ENCODE assay signal across 20 cellular contexts in the genomic region with DNA sequence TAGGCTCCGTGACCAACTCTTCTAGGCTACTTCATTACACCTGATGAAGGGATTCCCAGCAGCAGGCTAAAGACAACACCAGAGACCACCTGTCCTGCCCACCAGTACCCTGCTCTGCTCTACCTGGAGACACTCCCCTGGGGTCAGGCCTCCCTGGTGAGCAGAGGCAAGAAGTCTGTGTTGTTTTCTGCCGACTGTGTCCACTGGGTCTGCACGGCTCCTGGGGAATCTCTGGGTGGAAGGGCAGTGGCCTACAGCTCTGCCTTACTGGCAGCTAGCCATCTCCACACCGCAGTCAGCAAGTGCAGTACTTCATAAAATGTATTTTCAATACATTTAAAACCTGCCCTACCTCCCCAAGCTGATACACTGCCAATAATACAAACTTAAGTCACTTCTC. TPM values are rescaled to one million over a fixed set of nuclear protein-coding genes. Genes with fewer than 3 reads are reported as not detected.
DNase-seq lines count a peak whose midpoint lies in the region; ATAC-seq, FAIRE-seq and TF ChIP-seq lines count a peak whose summit lies in the region.
"Had no signal": no experiment of that assay in that cellular context is flagged by ENCODE, and none has a peak within 500 bp of the region (broad histone marks: within the 10 kb centered on the region; RNA-seq: fewer than 3 reads in every experiment).

No MANE protein-coding gene starts in this region.

- no peak for DNase-seq in activated naive CD4-positive, alpha-beta T cell treated with anti-CD3 and anti-CD28 coated beads, Interleukin-2, amount 50 U/mL, for 72 hours (ENCODE audit: low spot score in 2 of 2)
- no peak for DNase-seq in activated naive CD4-positive, alpha-beta T cell treated with anti-CD3 and anti-CD28 coated beads, Interleukin-2, amount 10 ng/mL, durations not matched to agents 7 days and 5 days
- no peak for DNase-seq in CD8-positive, alpha-beta T cell
- no peak for DNase-seq in GM12878 (ENCODE audit: low read depth, low spot score)
- no peak for DNase-seq in progenitor cell of endocrine pancreas (ENCODE audit: low spot score, unreplicated experiment)
- DNase-seq in Peyer's patch, result no peak
- DNase-seq: CD4-positive, alpha-beta memory T cell; COR-L47; DMS153; DMS79 treated with DMSO at 0.1 percent for 48 hours; EL; HCEC 1CT; HFFc6 had no signal

- no peaks in the 10 kb centered on the region for H4K20me1 ChIP-seq in GM12878 (ENCODE audit: control insufficient read depth, insufficient read depth)

- H3K36me3 Mint-ChIP-seq in activated naive CD4-positive, alpha-beta T cell treated with anti-CD3 and anti-CD28 coated beads, Interleukin-2, amount 50 U/mL, for 72 hours, result peaks cover 19 to 48% of the 10 kb centered on the region in 2 donors
- peaks cover 50% of the 10 kb centered on the region for H3K36me3 Mint-ChIP-seq in activated naive CD4-positive, alpha-beta T cell treated with anti-CD3 and anti-CD28 coated beads, Interleukin-2, amount 10 ng/mL, durations not matched to agents 7 days and 5 days
- peaks cover 84% of the 10 kb centered on the region for H3K36me3 Mint-ChIP-seq in CD8-positive, alpha-beta T cell
- peaks cover 23% of the 10 kb centered on the region for H3K36me3 Mint-ChIP-seq in progenitor cell of endocrine pancreas (ENCODE audit: insufficient read depth)

- no peak for FAIRE-seq in GM12878 (lab: Jason Lieb, UNC)
- FAIRE-seq: A204.1, D721Med, G401.6, GM19239, H1 had no signal

- no peak for TF ChIP-seq POLR2A in GM12878 (IDR thresholded peaks at IDR 0.05; ENCODE audit: low read depth, low read length)
- TF ChIP-seq POLR2A in Peyer's patch (IDR thresholded peaks at IDR 0.05), result no peak

- BruUV-seq in GM12878 (replicated peaks; lab: Mats Ljungman, UMichigan), result no TSS peak

- CTCF ChIA-PET in activated naive CD4-positive, alpha-beta T cell treated with anti-CD3 and anti-CD28 coated beads, Interleukin-2, amount 10 ng/mL, durations not matched to agents 7 days and 5 days (lab: Charles Lee), result no interaction called here
- CTCF ChIA-PET in CD8-positive, alpha-beta T cell (lab: Charles Lee), result interaction anchor here (1.1 to 1.3 kb wide), 2 partner anchors 47 to 223 kb away, joined by 3 read pairs; partner anchors contain the start of gene ZC3H7A
- CTCF ChIA-PET in GM12878 (lab: Yijun Ruan, JAX), result interaction anchor here (2.3 kb wide), 1 partner anchor 223 kb away, joined by 9 read pairs; no protein-coding TSS in a partner anchor

- peaks cover 82% of the 10 kb centered on the region for H3K36me3 ChIP-seq in CD8-positive, alpha-beta T cell (ENCODE audit: insufficient read depth, low read length)
- H3K36me3 ChIP-seq in GM12878 (ENCODE audit: control insufficient read depth in 2 of 2, insufficient read depth in 2 of 2, low read length in 1 of 2) (peaks cover 20 to 50% of the 10 kb centered on the region in 2 experiments), Peyer's patch (peaks cover 0 to 97% (median 0%) of the 10 kb centered on the region in 3 donors)

- peaks cover 16% of the 10 kb centered on the region for H3K4me1 Mint-ChIP-seq in activated naive CD4-positive, alpha-beta T cell treated with anti-CD3 and anti-CD28 coated beads, Interleukin-2, amount 10 ng/mL, durations not matched to agents 7 days and 5 days
- peaks cover 29% of the 10 kb centered on the region for H3K4me1 Mint-ChIP-seq in CD8-positive, alpha-beta T cell (ENCODE audit: low read depth)
- H3K4me1 Mint-ChIP-seq in progenitor cell of endocrine pancreas (ENCODE audit: low read depth), result no peaks in the 10 kb centered on the region

- no peaks in the 10 kb centered on the region for H3K27me3 ChIP-seq in CD8-positive, alpha-beta T cell (ENCODE audit: insufficient read depth, low read length)
- no peaks in the 10 kb centered on the region for H3K27me3 ChIP-seq in GM12878 (replicated peaks in 1 of 2; ENCODE audit: control insufficient read depth in 2 of 2, insufficient read depth in 2 of 2, low read length in 1 of 2)
- H3K27me3 ChIP-seq in Peyer's patch, result no peaks in the 10 kb centered on the region

- in situ Hi-C loops in GM12878 (cut with MboI), result no loop called here

- H3K27me3 Mint-ChIP-seq in activated naive CD4-positive, alpha-beta T cell treated with anti-CD3 and anti-CD28 coated beads, Interleukin-2, amount 10 ng/mL, durations not matched to agents 7 days and 5 days, result no peaks in the 10 kb centered on the region
- H3K27me3 Mint-ChIP-seq in CD8-positive, alpha-beta T cell (ENCODE audit: low read depth), result no peaks in the 10 kb centered on the region
- H3K27me3 Mint-ChIP-seq in progenitor cell of endocrine pancreas, result no peaks in the 10 kb centered on the region
- H3K27me3 Mint-ChIP-seq: B cell; CD4-positive, alpha-beta memory T cell had no signal

- TF ChIP-seq RAD21 in GM12878 (IDR thresholded peaks at IDR 0.05; ENCODE audit: insufficient read depth, low read depth, low read length), result no peak

- RAD21 ChIA-PET in GM12878 (lab: Charles Lee; ENCODE audit: unreplicated experiment), result no interaction called here

- H3K9ac ChIP-seq in GM12878 (ENCODE audit: control insufficient read depth, insufficient read depth, low read length), result no peak overlapping the region

- peaks cover 25% of the 10 kb centered on the region for H3K79me2 ChIP-seq in GM12878 (ENCODE audit: control insufficient read depth, insufficient read depth, low read length)

- intact Hi-C loops in CD8-positive, alpha-beta T cell (cut with DNase I, micrococcal nuclease), result no loop called here
- intact Hi-C loops in GM12878 (cut with micrococcal nuclease; ENCODE audit: unreplicated experiment), result no loop called here

- ATAC-seq in activated naive CD4-positive, alpha-beta T cell treated with anti-CD3 and anti-CD28 coated beads, Interleukin-2, amount 50 U/mL, for 72 hours, result no peak
- no peak for ATAC-seq in CD8-positive, alpha-beta T cell
- ATAC-seq in GM12878, result no peak; the same call in 1 of the 3 replicates
- no peak for ATAC-seq in HG02678 (IDR thresholded peaks at IDR 0.05; ENCODE audit: unreplicated experiment)

- H3K9me3 ChIP-seq in CD8-positive, alpha-beta T cell (ENCODE audit: low read length), result no peaks in the 10 kb centered on the region
- H3K9me3 ChIP-seq in GM12878 (replicated peaks; ENCODE audit: control insufficient read depth, insufficient read depth, low read length) (no peaks in the 10 kb centered on the region), Peyer's patch (no peaks in the 10 kb centered on the region)

- no peak overlapping the region for H3K4me3 Mint-ChIP-seq in activated naive CD4-positive, alpha-beta T cell treated with anti-CD3 and anti-CD28 coated beads, Interleukin-2, amount 10 ng/mL, durations not matched to agents 7 days and 5 days
- H3K4me3 Mint-ChIP-seq in CD8-positive, alpha-beta T cell, result no peak overlapping the region
- H3K4me3 Mint-ChIP-seq in progenitor cell of endocrine pancreas (ENCODE audit: low read depth), result no peak overlapping the region
- H3K4me3 Mint-ChIP-seq: B cell; CD4-positive, alpha-beta memory T cell; HFFc6 had no signal

- peaks cover 16% of the 10 kb centered on the region for H3K4me1 ChIP-seq in CD8-positive, alpha-beta T cell (ENCODE audit: insufficient read depth, low read length)
- no peaks in the 10 kb centered on the region; the same call in 1 of the 2 replicates for H3K4me1 ChIP-seq in GM12878 (ENCODE audit: control insufficient read depth, insufficient read depth, low read length)
- H3K4me1 ChIP-seq in Peyer's patch, result peaks cover 0 to 7% (median 0%) of the 10 kb centered on the region in 4 donors

- H3K4me2 ChIP-seq in GM12878 (ENCODE audit: control insufficient read depth, insufficient read depth), result no peak overlapping the region

- H3K4me3 ChIP-seq in CD8-positive, alpha-beta T cell (ENCODE audit: low read depth, low read length), result no peak overlapping the region
- H3K4me3 ChIP-seq in GM12878 (no peak overlapping the region), Peyer's patch (no peak overlapping the region)

- H3K9me3 Mint-ChIP-seq in activated naive CD4-positive, alpha-beta T cell treated with anti-CD3 and anti-CD28 coated beads, Interleukin-2, amount 50 U/mL, for 72 hours, result no peaks in the 10 kb centered on the region
- no peaks in the 10 kb centered on the region for H3K9me3 Mint-ChIP-seq in activated naive CD4-positive, alpha-beta T cell treated with anti-CD3 and anti-CD28 coated beads, Interleukin-2, amount 10 ng/mL, durations not matched to agents 7 days and 5 days
- H3K9me3 Mint-ChIP-seq in CD8-positive, alpha-beta T cell, result no peaks in the 10 kb centered on the region
- no peaks in the 10 kb centered on the region for H3K9me3 Mint-ChIP-seq in progenitor cell of endocrine pancreas (ENCODE audit: low read depth)
- H3K9me3 Mint-ChIP-seq: HFFc6 had no signal

- TF ChIP-seq EP300 in GM12878 (IDR thresholded peaks at IDR 0.05; ENCODE audit: borderline replicate concordance in 1 of 2, control insufficient read depth in 1 of 2, low read depth in 2 of 2, low read length in 2 of 2), result no peak

- H3K27ac Mint-ChIP-seq in activated naive CD4-positive, alpha-beta T cell treated with anti-CD3 and anti-CD28 coated beads, Interleukin-2, amount 50 U/mL, for 72 hours, result peak overlapping the region; percentile 28 to 93
- H3K27ac Mint-ChIP-seq in activated naive CD4-positive, alpha-beta T cell treated with anti-CD3 and anti-CD28 coated beads, Interleukin-2, amount 10 ng/mL, durations not matched to agents 7 days and 5 days, result no peak overlapping the region
- H3K27ac Mint-ChIP-seq in CD8-positive, alpha-beta T cell, result peak overlapping the region; percentile 27
- peak overlapping the region; percentile 33 for H3K27ac Mint-ChIP-seq in progenitor cell of endocrine pancreas
- H3K27ac Mint-ChIP-seq: B cell, HFFc6 had no signal

- no peak for TF ChIP-seq CTCF in CD8-positive, alpha-beta T cell (IDR thresholded peaks at IDR 0.05)
- no peak for TF ChIP-seq CTCF in GM12878 (IDR thresholded peaks at IDR 0.05 in 2 of 3, conservative IDR thresholded peaks at IDR 0.05 in 1 of 3; ENCODE audit: control insufficient read depth in 2 of 3, extremely low read depth in 1 of 3, insufficient read depth in 1 of 3, low read depth in 3 of 3, low read length in 3 of 3)
- TF ChIP-seq CTCF in progenitor cell of endocrine pancreas (IDR thresholded peaks at IDR 0.05; ENCODE audit: unreplicated experiment), result no peak
- TF ChIP-seq CTCF in Peyer's patch (IDR thresholded peaks at IDR 0.05), result no peak

- POLR2A ChIA-PET in CD8-positive, alpha-beta T cell (lab: Charles Lee), result no interaction called here
- POLR2A ChIA-PET in GM12878 (lab: Charles Lee), result interaction anchor here (0.5 kb wide), 1 partner anchor 237 kb away, joined by 3 read pairs; no protein-coding TSS in a partner anchor

- SMC1A ChIA-PET in GM12878 (lab: Charles Lee; ENCODE audit: uncharacterized antibody, unreplicated experiment), result no interaction called here

- no peak overlapping the region for H2AFZ ChIP-seq in GM12878 (ENCODE audit: control insufficient read depth, low read depth, low read length)

- no peak overlapping the region for H3K27ac ChIP-seq in CD8-positive, alpha-beta T cell (ENCODE audit: low read depth, low read length)
- H3K27ac ChIP-seq in GM12878 (ENCODE audit: control insufficient read depth, insufficient read depth) (no peak overlapping the region), Peyer's patch (no peak overlapping the region)

- 93% methylated on average over 4 of the region's 4 CpGs for WGBS in GM12878 (ENCODE audit: insufficient coverage, insufficient replicate concordance, low lambda C conversion rate, missing lambda C conversion rate)

RNA-seq across cellular contexts. Expression of gene RSL1D1, which starts 6.8 kb away (rescaled TPM):
- total RNA-seq in activated naive CD4-positive, alpha-beta T cell treated with anti-CD3 and anti-CD28 coated beads, Interleukin-2, amount 50 U/mL, for 72 hours, result 100 to 1,000 TPM; 255 to 326 TPM
- 100 to 1,000 TPM; 235 to 242 TPM for total RNA-seq in CD8-positive, alpha-beta T cell
- 81.4 and 82.1 TPM in 2 replicates for total RNA-seq in GM12878 (2013; cell fraction: nucleolus; rRNA removed)
- total RNA-seq in GM12878 (2014; rRNA removed) (106 and 169 TPM in 2 replicates), GM12878 (2014; rRNA removed; fragmentation: Illumina TruSeq; extraction: Trizol) (298 and 321 TPM in 2 replicates), GM12878 (2021) (191 and 195 TPM in 2 replicates), progenitor cell of endocrine pancreas (133 and 139 TPM in 2 replicates), Peyer's patch (10 to 100 TPM; 45.2 to 83.2 (median 54.3) TPM)
- polyA plus RNA-seq in GM12878 (2011; ENCODE audit: low read depth), result 76.3 TPM
- polyA plus RNA-seq in GM12878 (2011; rRNA removed) (182 and 374 TPM in 2 replicates), GM12878 (2014; fragmentation: Illumina TruSeq; extraction: Trizol) (535 and 601 TPM in 2 replicates), GM12878 (2014; fragmentation: Nextera tagmentation; extraction: Ambion mirVana) (100 to 1,000 TPM; 288 to 367 TPM), GM12878 (2014; rRNA removed) (139 and 173 TPM in 2 replicates), GM12878 (2016; fragmentation: Nextera tagmentation; extraction: Ambion mirVana) (100 to 1,000 TPM; 366 to 393 TPM)
- 55.2 and 56.9 TPM in 2 replicates for polyA plus RNA-seq in GM12878 (2011; cell fraction: cytosol; rRNA removed)
- 19.0 and 29.6 TPM in 2 replicates for polyA plus RNA-seq in GM12878 (2011; cell fraction: nucleus; rRNA removed)
- 210 and 234 TPM in 2 replicates for polyA plus RNA-seq in GM12878 (2012)
- polyA minus RNA-seq in GM12878 (2011; rRNA and poly(A)+ RNA removed), result 67.2 and 96.8 TPM in 2 replicates
- 66.8 and 81.0 TPM in 2 replicates for polyA minus RNA-seq in GM12878 (2011; cell fraction: cytosol; rRNA and poly(A)+ RNA removed)
- 9.4 and 18.1 TPM in 2 replicates for polyA minus RNA-seq in GM12878 (2011; cell fraction: nucleus; rRNA and poly(A)+ RNA removed)

RNA-seq across cellular contexts. Expression of gene ZC3H7A, which starts 47.4 kb away (rescaled TPM):
- total RNA-seq in activated naive CD4-positive, alpha-beta T cell treated with anti-CD3 and anti-CD28 coated beads, Interleukin-2, amount 50 U/mL, for 72 hours, result 100 to 1,000 TPM; 108 to 150 TPM
- 100 to 1,000 TPM; 105 to 106 TPM for total RNA-seq in CD8-positive, alpha-beta T cell
- total RNA-seq in GM12878 (2013; cell fraction: nucleolus; rRNA removed), result 438 and 443 TPM in 2 replicates
- 53.8 and 61.9 TPM in 2 replicates for total RNA-seq in GM12878 (2014; rRNA removed)
- total RNA-seq in GM12878 (2014; rRNA removed; fragmentation: Illumina TruSeq; extraction: Trizol), result 63.2 and 68.6 TPM in 2 replicates
- total RNA-seq in GM12878 (2021), result 67.0 and 67.9 TPM in 2 replicates
- 58.3 TPM for polyA plus RNA-seq in GM12878 (2011; ENCODE audit: low read depth)
- 188 and 243 TPM in 2 replicates for polyA plus RNA-seq in GM12878 (2011; rRNA removed)
- 117 and 155 TPM in 2 replicates for polyA plus RNA-seq in GM12878 (2011; cell fraction: cytosol; rRNA removed)
- 352 and 369 TPM in 2 replicates for polyA plus RNA-seq in GM12878 (2011; cell fraction: nucleus; rRNA removed)
- 57.6 and 76.8 TPM in 2 replicates for polyA plus RNA-seq in GM12878 (2012)
- 94.8 and 123 TPM in 2 replicates for polyA plus RNA-seq in GM12878 (2014; fragmentation: Illumina TruSeq; extraction: Trizol)
- polyA plus RNA-seq in GM12878 (2014; fragmentation: Nextera tagmentation; extraction: Ambion mirVana), result 10 to 100 TPM; 46.3 to 77.8 TPM
- polyA plus RNA-seq in GM12878 (2014; rRNA removed), result 54.6 and 56.6 TPM in 2 replicates
- 10 to 100 TPM; 69.4 to 70.0 TPM for polyA plus RNA-seq in GM12878 (2016; fragmentation: Nextera tagmentation; extraction: Ambion mirVana)
- polyA minus RNA-seq in GM12878 (2011; rRNA and poly(A)+ RNA removed), result 106 and 129 TPM in 2 replicates
- polyA minus RNA-seq in GM12878 (2011; cell fraction: cytosol; rRNA and poly(A)+ RNA removed), result 34.3 and 36.0 TPM in 2 replicates
- 89.0 and 106 TPM in 2 replicates for polyA minus RNA-seq in GM12878 (2011; cell fraction: nucleus; rRNA and poly(A)+ RNA removed)
- total RNA-seq in progenitor cell of endocrine pancreas, result 63.9 and 68.7 TPM in 2 replicates
- 100 to 1,000 TPM in 1 of 4 donors, 10 to 100 TPM in 3; 54.9 to 122 (median 72.5) TPM for total RNA-seq in Peyer's patch
